ENCODE assay signal across 8 cellular contexts in the genomic region with DNA sequence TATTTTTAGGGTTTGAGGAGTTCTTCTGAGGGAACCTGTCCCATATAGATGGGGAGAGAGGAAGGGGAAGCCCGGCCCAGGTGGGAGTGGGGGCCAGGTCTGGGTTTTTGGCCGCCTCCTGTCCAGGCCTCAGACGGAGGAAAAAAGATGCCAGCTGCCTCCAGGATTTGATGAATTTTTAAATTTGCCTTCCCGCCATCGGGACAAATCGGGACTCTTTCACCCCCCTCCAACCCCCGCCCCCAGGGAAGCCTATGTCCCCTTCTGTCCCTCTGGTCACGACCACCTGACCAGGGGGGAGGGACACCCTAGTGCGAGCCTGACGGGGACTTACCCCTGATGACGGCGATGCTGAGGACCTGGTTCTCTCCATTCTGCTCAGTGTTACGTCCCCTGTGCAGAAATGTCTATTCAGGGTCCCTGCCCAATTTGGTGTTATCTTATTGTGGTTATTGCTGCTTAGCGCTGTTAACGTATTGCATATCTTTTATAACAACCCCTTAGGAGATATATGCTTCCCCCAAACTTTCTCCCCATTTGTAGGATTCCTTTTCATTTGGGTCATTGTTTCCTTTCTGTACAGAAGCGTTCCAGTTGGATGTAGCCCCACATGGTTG.
DNase-seq lines count a peak whose midpoint lies in the region; ATAC-seq, FAIRE-seq and TF ChIP-seq lines count a peak whose summit lies in the region.

No MANE protein-coding gene starts in this region.

- peak overlapping the region; percentile 86; the same call in 1 of the 2 replicates for H2AFZ ChIP-seq in KMS-11 (ENCODE audit: low read depth)

- H3K4me2 ChIP-seq in A549 (peak overlapping the region; percentile 93), KMS-11 (peak overlapping the region; percentile 82)

- H3K4me1 ChIP-seq in A549 = peaks cover 8% of the 10 kb centered on the region; the same call in 1 of the 3 replicates
- peaks cover 22% of the 10 kb centered on the region for H3K4me1 ChIP-seq in KMS-11 (ENCODE audit: low read depth, poor library complexity, severe bottlenecking)
- H3K4me1 ChIP-seq in adipocyte (ENCODE audit: control insufficient read depth, insufficient read depth, low read length) = peaks cover 29% of the 10 kb centered on the region
- H3K4me1 ChIP-seq in iPS DF 6.9 (ENCODE audit: control insufficient read depth, insufficient read depth, low read length) = no peaks in the 10 kb centered on the region

- peaks cover 10% of the 10 kb centered on the region; the same call in 1 of the 2 replicates for H4K20me1 ChIP-seq in KMS-11 (ENCODE audit: insufficient read depth)

- H3K36me3 ChIP-seq in KMS-11 (ENCODE audit: insufficient read depth) = no peaks in the 10 kb centered on the region
- peaks cover 1% of the 10 kb centered on the region for H3K36me3 ChIP-seq in adipocyte (ENCODE audit: control insufficient read depth, insufficient read depth, low read length, severe bottlenecking)
- no peaks in the 10 kb centered on the region for H3K36me3 ChIP-seq in iPS DF 6.9 (ENCODE audit: control insufficient read depth, insufficient read depth, low read length)

- TF ChIP-seq POLR2A in A549 (IDR thresholded peaks at IDR 0.05; ENCODE audit: low read length) = no peak

- CTCF ChIA-PET in A549 (lab: Yijun Ruan, JAX) = interaction anchor here (0.7 to 1.5 kb wide), 5 partner anchors 34 to 330 kb away, joined by 3 read pairs; no protein-coding TSS in a partner anchor

- FAIRE-seq in A549 (lab: Jason Lieb, UNC) = no peak

- H3K4me3 ChIP-seq in A549 (peak overlapping the region; percentile 75), GM12865 (ENCODE audit: low read depth, low read length) (peak overlapping the region; percentile 79), KMS-11 (IDR thresholded peaks at IDR 0.05; ENCODE audit: insufficient read depth, low read depth, low read length) (no peak overlapping the region), adipocyte (ENCODE audit: low read length) (peak overlapping the region; percentile 93), iPS DF 6.9 (ENCODE audit: low read length) (peak overlapping the region; percentile 55), skeletal muscle cell (ENCODE audit: low read depth, low read length) (peak overlapping the region; percentile 97)

- TF ChIP-seq CTCF in A549 (IDR thresholded peaks at IDR 0.05) = no peak
- TF ChIP-seq CTCF in GM12865 (IDR thresholded peaks at IDR 0.05; ENCODE audit: insufficient read depth, low read depth, low read length, missing control alignments) = no peak
- TF ChIP-seq CTCF in KMS-11 (conservative IDR thresholded peaks at IDR 0.05; ENCODE audit: low read depth, low read length) = no peak

- H3K9me3 ChIP-seq in A549 (no peaks in the 10 kb centered on the region), adipocyte (ENCODE audit: control insufficient read depth, low read length) (no peaks in the 10 kb centered on the region), iPS DF 6.9 (ENCODE audit: control insufficient read depth, insufficient read depth, low read length) (no peaks in the 10 kb centered on the region)

- TF ChIP-seq EP300 in A549 (IDR thresholded peaks at IDR 0.05) = no peak

- peaks cover 57% of the 10 kb centered on the region for H3K79me2 ChIP-seq in KMS-11 (ENCODE audit: insufficient read depth, low read depth)

- no peaks in the 10 kb centered on the region for H3K27me3 ChIP-seq in KMS-11 (ENCODE audit: insufficient read depth, low read depth)
- H3K27me3 ChIP-seq in adipocyte (replicated peaks; ENCODE audit: control insufficient read depth, insufficient read depth, low read length) = no peaks in the 10 kb centered on the region
- H3K27me3 ChIP-seq in iPS DF 6.9 (ENCODE audit: control insufficient read depth, insufficient read depth, low read length) = no peaks in the 10 kb centered on the region

- ATAC-seq in A549 = peak; percentile 59 to 63; a peak in 5 of 6 replicates

- no peak for TF ChIP-seq RAD21 in A549 (conservative IDR thresholded peaks at IDR 0.05 in 1 of 2, IDR thresholded peaks at IDR 0.05 in 1 of 2)

- DNase-seq in A549 (ENCODE audit: low read depth in 1 of 2, low spot score in 1 of 2) = peak in 1 of 2 experiments; percentile 7
- peak; percentile 28 for DNase-seq in GM12865 (ENCODE audit: low read depth)
- DNase-seq in adipocyte (ENCODE audit: low read depth) = peak; percentile 67
- no peak for DNase-seq in iPS DF 6.9 (ENCODE audit: low read depth, low spot score)
- DNase-seq in skeletal muscle cell (ENCODE audit: low read depth) = no peak
- no peak for DNase-seq in NCI-H510A treated with DMSO at 0.1 percent for 48 hours (lab: John Stamatoyannopoulos, UW)
- no peak for DNase-seq in kidney glomerular epithelial cell (lab: John Stamatoyannopoulos, UW)

- peak overlapping the region; percentile 81 to 97 for H3K27ac ChIP-seq in A549
- peak overlapping the region; percentile 50 for H3K27ac ChIP-seq in KMS-11
- no peak overlapping the region for H3K27ac ChIP-seq in iPS DF 6.9 (ENCODE audit: low read length)

- 4% methylated on average over 10 of the region's 16 CpGs for WGBS in A549 (ENCODE audit: missing lambda C conversion rate)
- no CpG with 5 or more reads among the region's 16 CpGs for WGBS in iPS DF 6.9 (ENCODE audit: insufficient coverage, insufficient read length)

- POLR2A ChIA-PET in A549 (lab: Yijun Ruan, JAX) = no interaction called here

- H3K9ac ChIP-seq in KMS-11 = peak overlapping the region; percentile 72; the same call in 1 of the 2 replicates
- H3K9ac ChIP-seq in adipocyte (ENCODE audit: low read length) = peak overlapping the region; percentile 95

TF ChIP-seq in A549, 52 proteins besides CTCF, POLR2A, EP300 and RAD21:
- TF ChIP-seq, protein P1, sequence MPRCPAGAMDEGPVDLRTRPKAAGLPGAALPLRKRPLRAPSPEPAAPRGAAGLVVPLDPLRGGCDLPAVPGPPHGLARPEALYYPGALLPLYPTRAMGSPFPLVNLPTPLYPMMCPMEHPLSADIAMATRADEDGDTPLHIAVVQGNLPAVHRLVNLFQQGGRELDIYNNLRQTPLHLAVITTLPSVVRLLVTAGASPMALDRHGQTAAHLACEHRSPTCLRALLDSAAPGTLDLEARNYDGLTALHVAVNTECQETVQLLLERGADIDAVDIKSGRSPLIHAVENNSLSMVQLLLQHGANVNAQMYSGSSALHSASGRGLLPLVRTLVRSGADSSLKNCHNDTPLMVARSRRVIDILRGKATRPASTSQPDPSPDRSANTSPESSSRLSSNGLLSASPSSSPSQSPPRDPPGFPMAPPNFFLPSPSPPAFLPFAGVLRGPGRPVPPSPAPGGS (IDR thresholded peaks at IDR 0.05) = no peak
- TF ChIP-seq PHF8 (IDR thresholded peaks at IDR 0.05; ENCODE audit: borderline replicate concordance, low read depth) = 0 out of 2 replicates have a peak, but pooled peaks have one; percentile 5

Comparison
In these comparisons a context has a peak if more than half of its experiments do, and no peak if none do; other contexts are left out.
1. DNase-seq: peak in GM12865 (single experiment) and adipocyte (single experiment); none in iPS DF 6.9 (single experiment), skeletal muscle cell (single experiment), NCI-H510A treated with DMSO at 0.1 percent for 48 hours (single experiment) and kidney glomerular epithelial cell (single experiment).